9 cellular contexts compared by ENCODE assay signal in the genomic region with DNA sequence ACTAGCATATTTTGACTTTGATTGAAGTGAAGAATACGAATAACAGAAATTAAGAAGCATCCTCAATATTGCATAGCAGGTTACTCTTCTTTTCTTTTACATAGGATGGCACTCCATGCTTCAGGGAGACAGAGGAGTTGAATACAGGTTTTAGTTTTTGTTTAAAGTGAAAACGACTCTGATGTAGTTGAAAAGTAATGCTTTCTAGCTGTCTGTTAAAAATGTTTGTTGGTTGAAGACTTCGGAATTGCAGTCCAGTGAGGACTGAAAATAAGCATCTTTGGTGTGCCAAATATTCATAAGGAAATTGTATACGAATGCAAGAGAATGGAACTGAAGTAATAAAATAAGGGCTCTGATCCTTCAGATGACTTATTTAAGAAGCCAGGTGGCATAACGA. TPM values are rescaled to one million over a fixed set of nuclear protein-coding genes. Genes with fewer than 3 reads are reported as not detected.
DNase-seq lines count a peak whose midpoint lies in the region; ATAC-seq, FAIRE-seq and TF ChIP-seq lines count a peak whose summit lies in the region.
"Had no signal": no experiment of that assay in that cellular context is flagged by ENCODE, and none has a peak within 500 bp of the region (broad histone marks: within the 10 kb centered on the region; RNA-seq: fewer than 3 reads in every experiment).

No MANE protein-coding gene starts in this region.

- ATAC-seq in heart left ventricle (no peak), K562 (no peak), HG03139 (IDR thresholded peaks at IDR 0.05; ENCODE audit: unreplicated experiment) (no peak), GM19452 (IDR thresholded peaks at IDR 0.05; ENCODE audit: unreplicated experiment) (no peak)

- TF ChIP-seq POLR2A in heart left ventricle (IDR thresholded peaks at IDR 0.05) (no peak), K562 (conservative IDR thresholded peaks at IDR 0.05) (no peak), vagina (IDR thresholded peaks at IDR 0.05) (no peak)

- no peaks in the 10 kb centered on the region for H3K79me2 ChIP-seq in K562 (ENCODE audit: control insufficient read depth, insufficient read depth, low read length)

- in situ Hi-C loops in K562 (cut with MboI): no loop called here

- no peak for FAIRE-seq in K562 (lab: Jason Lieb, UNC)
- FAIRE-seq: TTC549 had no signal

- H3K9ac ChIP-seq in K562 (ENCODE audit: insufficient read depth in 1 of 2, low read depth in 2 of 2, low read length in 2 of 2): 0 out of 4 replicates have a peak overlapping the region, but pooled peaks of 1 of the 2 experiments have one; percentile 28

- no peaks in the 10 kb centered on the region for H3K9me3 ChIP-seq in heart left ventricle
- H3K9me3 ChIP-seq in K562 (replicated peaks; ENCODE audit: control insufficient read depth, insufficient read depth, low read depth, low read length): no peaks in the 10 kb centered on the region; the same call in 1 of the 2 replicates
- H3K9me3 ChIP-seq in mononuclear cell (ENCODE audit: low read depth, low read length): no peaks in the 10 kb centered on the region
- no peaks in the 10 kb centered on the region for H3K9me3 ChIP-seq in vagina

- peak overlapping the region; percentile 76 for H3K4me2 ChIP-seq in K562 (ENCODE audit: insufficient read depth, low read length)

- no peaks in the 10 kb centered on the region for H3K36me3 ChIP-seq in heart left ventricle
- H3K36me3 ChIP-seq in K562 (ENCODE audit: control insufficient read depth, insufficient read depth, low read length): no peaks in the 10 kb centered on the region
- H3K36me3 ChIP-seq in vagina: no peaks in the 10 kb centered on the region

- WGBS in heart left ventricle, 4 donors: 20 to 26% (median 25%) methylated on average over 5 of the region's 5 CpGs
- 0% methylated on average over 5 of the region's 5 CpGs for WGBS in K562 (ENCODE audit: insufficient coverage, low coverage, missing lambda C conversion rate)

- no peaks in the 10 kb centered on the region for H3K9me1 ChIP-seq in K562 (ENCODE audit: control insufficient read depth, insufficient read depth, low read length)

- no peaks in the 10 kb centered on the region for H4K20me1 ChIP-seq in K562 (replicated peaks; ENCODE audit: control insufficient read depth, insufficient read depth, low read length)

- peak overlapping the region; percentile 91 for H2AFZ ChIP-seq in K562 (ENCODE audit: low read depth, low read length)

- H3K4me1 ChIP-seq in heart left ventricle: peaks cover 0 to 18% (median 9%) of the 10 kb centered on the region in 12 donors
- peaks cover 3 to 14% of the 10 kb centered on the region in 2 experiments; a peak in 2 of 5 replicates for H3K4me1 ChIP-seq in K562 (replicated peaks in 1 of 2; ENCODE audit: control insufficient read depth in 2 of 2, insufficient read depth in 2 of 2, low read length in 2 of 2)
- H3K4me1 ChIP-seq in mononuclear cell (ENCODE audit: insufficient read depth, low read length): peaks cover 16% of the 10 kb centered on the region
- peaks cover 19% of the 10 kb centered on the region for H3K4me1 ChIP-seq in vagina

- DNase-seq in heart left ventricle (no peak), cardiac septum (ENCODE audit: low spot score) (no peak), K562 (ENCODE audit: extremely low read depth in 1 of 4, low spot score in 3 of 4) (no peak), vagina (ENCODE audit: extremely low spot score in 2 of 2) (no peak), GM10248 (ENCODE audit: extremely low spot score) (no peak)

- no peak for TF ChIP-seq CTCF in heart left ventricle (IDR thresholded peaks at IDR 0.05)
- no peak for TF ChIP-seq CTCF in K562 (IDR thresholded peaks at IDR 0.05 in 2 of 3, conservative IDR thresholded peaks at IDR 0.05 in 1 of 3; ENCODE audit: insufficient read depth in 2 of 3, low read depth in 1 of 3, low read length in 3 of 3)
- no peak for TF ChIP-seq CTCF in vagina (IDR thresholded peaks at IDR 0.05)
- no peak for TF ChIP-seq CTCF in GM10248 (IDR thresholded peaks at IDR 0.05; ENCODE audit: control extremely low read depth, extremely low read depth, low read depth, missing control alignments)

- BruUV-seq in K562 (replicated peaks; lab: Mats Ljungman, UMichigan): no TSS peak

- H3K27ac ChIP-seq in heart left ventricle (peak overlapping the region in 4 of 12 donors; percentile 52 to 75 (median 64)), K562 (ENCODE audit: extremely low read depth, low read depth, low read length) (no peak overlapping the region), vagina (no peak overlapping the region)

- no peak for TF ChIP-seq EP300 in K562 (IDR thresholded peaks at IDR 0.05; ENCODE audit: low read length)

- no peak for TF ChIP-seq RAD21 in K562 (CRISPR knock-in tag; conservative IDR thresholded peaks at IDR 0.05 in 1 of 2, IDR thresholded peaks at IDR 0.05 in 1 of 2)

- intact Hi-C loops in heart left ventricle (cut with DNase I): loop anchor here in 2 of 10 donors (2.0 to 10.0 kb wide), 2 partner anchors 54 to 118 kb away; no protein-coding TSS in a partner anchor
- intact Hi-C loops in cardiac septum (cut with DNase I): loop anchor here (5.0 kb wide), 2 partner anchors 54 to 101 kb away; no protein-coding TSS in a partner anchor
- intact Hi-C loops in K562 (cut with micrococcal nuclease): no loop called here
- intact Hi-C loops in vagina (cut with DNase I): no loop called here

- POLR2A ChIA-PET in K562 (lab: Yijun Ruan, JAX) (no interaction called here), GM10248 (lab: Yijun Ruan, JAX) (interaction anchor here (1.3 kb wide), 1 partner anchor 212 kb away, joined by 3 read pairs; a partner anchor contains a TSS)

- peaks cover 0 to 39% (median 10%) of the 10 kb centered on the region in 9 donors for H3K27me3 ChIP-seq in heart left ventricle
- peaks cover 19 to 25% of the 10 kb centered on the region in 2 experiments for H3K27me3 ChIP-seq in K562 (ENCODE audit: control insufficient read depth in 2 of 2, insufficient read depth in 2 of 2, low read length in 2 of 2)
- peaks cover 33% of the 10 kb centered on the region for H3K27me3 ChIP-seq in mononuclear cell (ENCODE audit: insufficient read depth, low read length)
- no peaks in the 10 kb centered on the region for H3K27me3 ChIP-seq in vagina

- H3K4me3 ChIP-seq in heart left ventricle: peak overlapping the region; percentile 47 to 76 (median 62)
- peak overlapping the region; percentile 47; the same call in 1 of the 2 replicates for H3K4me3 ChIP-seq in K562
- H3K4me3 ChIP-seq in mononuclear cell (ENCODE audit: low read length): peak overlapping the region; percentile 52
- peak overlapping the region; percentile 52 to 58 for H3K4me3 ChIP-seq in vagina

- CTCF ChIA-PET in K562 (lab: Yijun Ruan, JAX; ENCODE audit: low intra/inter-chr PET ratio) (no interaction called here), GM10248 (lab: Yijun Ruan, JAX) (no interaction called here)

TF ChIP-seq in K562, 482 proteins besides CTCF, POLR2A, EP300 and RAD21 (continues in another document):
- TF ChIP-seq, protein P1, sequence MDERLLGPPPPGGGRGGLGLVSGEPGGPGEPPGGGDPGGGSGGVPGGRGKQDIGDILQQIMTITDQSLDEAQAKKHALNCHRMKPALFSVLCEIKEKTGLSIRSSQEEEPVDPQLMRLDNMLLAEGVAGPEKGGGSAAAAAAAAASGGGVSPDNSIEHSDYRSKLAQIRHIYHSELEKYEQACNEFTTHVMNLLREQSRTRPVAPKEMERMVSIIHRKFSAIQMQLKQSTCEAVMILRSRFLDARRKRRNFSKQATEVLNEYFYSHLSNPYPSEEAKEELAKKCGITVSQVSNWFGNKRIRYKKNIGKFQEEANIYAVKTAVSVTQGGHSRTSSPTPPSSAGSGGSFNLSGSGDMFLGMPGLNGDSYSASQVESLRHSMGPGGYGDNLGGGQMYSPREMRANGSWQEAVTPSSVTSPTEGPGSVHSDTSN (CRISPR knock-in tag; IDR thresholded peaks at IDR 0.05; ENCODE audit: low read depth): no peak
- TF ChIP-seq, protein P1 (tag; conservative IDR thresholded peaks at IDR 0.05; ENCODE audit: low read depth): no peak
- TF ChIP-seq TCF3 (CRISPR knock-in tag; IDR thresholded peaks at IDR 0.05): no peak
- TF ChIP-seq RCOR1 (IDR thresholded peaks at IDR 0.05; ENCODE audit: borderline replicate concordance in 1 of 2, low read depth in 2 of 2, low read length in 2 of 2): no peak
- no peak for TF ChIP-seq MYC (IDR thresholded peaks at IDR 0.05; ENCODE audit: low read depth, low read length)
- no peak for TF ChIP-seq MYC (CRISPR knock-in tag; IDR thresholded peaks at IDR 0.05; ENCODE audit: borderline replicate concordance, low read depth)
- TF ChIP-seq HSF4 (CRISPR knock-in tag; IDR thresholded peaks at IDR 0.05; ENCODE audit: borderline replicate concordance): no peak

RNA-seq across cellular contexts. Expression of a gene that starts 0.6 kb away (rescaled TPM):
- total RNA-seq in heart left ventricle (10 to 100 TPM in 2 of 9 donors, 1 to 10 TPM in 7; 5.1 to 16.7 (median 7.4) TPM), cardiac septum (5.0 TPM), K562 (2014; rRNA removed) (not detected in 2 replicates), K562 (2014; rRNA removed; fragmentation: Illumina TruSeq; extraction: Trizol) (0.07 and 0.26 TPM in 2 replicates), K562 (2015; rRNA removed; fragmentation: Illumina TruSeq; extraction: Trizol) (not detected in 2 replicates), K562 (2021) (0.02 and 0.34 TPM in 2 replicates), mononuclear cell (11.2 TPM), vagina (5.4 TPM)
- polyA plus RNA-seq in heart left ventricle (1 to 10 TPM; 1.9 TPM), K562 (2011; rRNA removed) (0.07 and 0.54 TPM in 2 replicates), K562 (2014; fragmentation: Illumina TruSeq; extraction: Trizol) (0.21 and 0.25 TPM in 2 replicates), K562 (2014; fragmentation: Nextera tagmentation; extraction: Ambion mirVana) (not detected), K562 (2014; rRNA removed) (0.24 TPM in 1 of 2 replicates, not detected in the other)
- 0.81 and 1.3 TPM in 2 replicates for total RNA-seq in K562 (2011; cell fraction: chromatin; rRNA removed; ENCODE audit: low replicate concordance)
- 0.33 and 1.4 TPM in 2 replicates for total RNA-seq in K562 (2011; cell fraction: nucleolus; rRNA removed)
- 0.38 and 2.0 TPM in 2 replicates for total RNA-seq in K562 (2011; cell fraction: nucleoplasm; rRNA removed)
- polyA plus RNA-seq in K562 (2011; cell fraction: cytosol; rRNA removed): 0.40 TPM in 1 of 2 replicates, not detected in the other
- polyA plus RNA-seq in K562 (2011; cell fraction: nucleus; rRNA removed): 0.21 and 0.40 TPM in 2 replicates
- polyA plus RNA-seq in K562 (2012): 0.03 and 0.08 TPM in 2 replicates
- polyA minus RNA-seq in K562 (2011; rRNA and poly(A)+ RNA removed): 1.3 TPM in 1 of 2 replicates, not detected in the other
- not detected in 2 replicates for polyA minus RNA-seq in K562 (2011; cell fraction: cytosol; rRNA and poly(A)+ RNA removed)
- polyA minus RNA-seq in K562 (2011; cell fraction: nucleus; rRNA and poly(A)+ RNA removed): not detected in 2 replicates
